9 cellular contexts compared by ENCODE assay signal in genomic region chr2:27308359-27308875, GRCh38. TPM values are rescaled to one million over a fixed set of nuclear protein-coding genes. Genes with fewer than 3 reads are reported as not detected.
DNase-seq lines count a peak whose midpoint lies in the region; ATAC-seq and TF ChIP-seq lines count a peak whose summit lies in the region.
"Had no signal": no experiment of that assay in that cellular context is flagged by ENCODE, and none has a peak within 500 bp of the region (broad histone marks: within the 10 kb centered on the region; RNA-seq: fewer than 3 reads in every experiment).

TSS of gene UCN (minus strand) at chr2:27308445. CDS start at chr2:27307895, 550 bp downstream.

- ATAC-seq in T-helper 17 cell (no peak), PC-3 (no peak), HG03196 (IDR thresholded peaks at IDR 0.05; ENCODE audit: unreplicated experiment) (no peak), GM19395 (IDR thresholded peaks at IDR 0.05; ENCODE audit: unreplicated experiment) (no peak)

- no peaks in the 10 kb centered on the region for H3F3A ChIP-seq in neural cell (ENCODE audit: insufficient read depth, low read length, poor library complexity, severe bottlenecking)
- no peaks in the 10 kb centered on the region for H3F3A ChIP-seq in PC-3 (ENCODE audit: low read length, unreplicated experiment)

- H3K27me3 ChIP-seq in neural cell (ENCODE audit: insufficient read depth, low read depth, low read length) (peaks cover 48% of the 10 kb centered on the region), PC-3 (ENCODE audit: low read length) (no peaks in the 10 kb centered on the region)

- H3K9ac ChIP-seq in ES-I3 (ENCODE audit: low read depth, low read length) (peak within 1 kb of the TSS; percentile 34; the same call in 1 of the 2 replicates), neural cell (ENCODE audit: low read length) (no peak within 1 kb of the TSS), PC-3 (ENCODE audit: low read length) (no peak within 1 kb of the TSS)

- CTCF ChIA-PET in PC-3 (lab: Charles Lee), result no interaction called here

- TF ChIP-seq RAD21 in neural cell (conservative IDR thresholded peaks at IDR 0.05), result no peak

- H3K4me1 Mint-ChIP-seq in T-helper 17 cell, result no peaks in the 10 kb centered on the region

- H4K20me1 ChIP-seq in neural cell (ENCODE audit: insufficient read depth), result no peaks in the 10 kb centered on the region
- no peaks in the 10 kb centered on the region for H4K20me1 ChIP-seq in PC-3 (ENCODE audit: low read length)

- H3K36me3 ChIP-seq in ES-I3 (ENCODE audit: insufficient read depth, low read length) (no peaks in the 10 kb centered on the region), neural cell (ENCODE audit: insufficient read depth, low read length) (no peaks in the 10 kb centered on the region), PC-3 (ENCODE audit: low read depth, low read length) (no peaks in the 10 kb centered on the region)

- H3K79me2 ChIP-seq in neural cell (replicated peaks; ENCODE audit: insufficient read depth, low read length) (no peaks in the 10 kb centered on the region), PC-3 (ENCODE audit: low read length) (no peaks in the 10 kb centered on the region)

- no peak within 1 kb of the TSS for H3K4me2 ChIP-seq in neural cell (ENCODE audit: low read length)
- no peak within 1 kb of the TSS for H3K4me2 ChIP-seq in PC-3 (ENCODE audit: low read length)

- H3K27ac ChIP-seq in neural cell (ENCODE audit: low read length), result no peak within 1 kb of the TSS
- H3K27ac ChIP-seq in PC-3 (ENCODE audit: low read length), result no peak within 1 kb of the TSS

- no peak for TF ChIP-seq CTCF in fibroblast of villous mesenchyme (IDR thresholded peaks at IDR 0.05; ENCODE audit: insufficient read depth, low read depth, low read length)
- TF ChIP-seq CTCF in neural cell (IDR thresholded peaks at IDR 0.05; ENCODE audit: poor library complexity, severe bottlenecking), result no peak
- TF ChIP-seq CTCF in PC-3 (conservative IDR thresholded peaks at IDR 0.05; ENCODE audit: low read depth, low read length), result no peak

- TF ChIP-seq EP300 in neural cell (conservative IDR thresholded peaks at IDR 0.05; ENCODE audit: poor library complexity, severe bottlenecking), result no peak

- DNase-seq in T-helper 17 cell (no peak), fibroblast of villous mesenchyme (ENCODE audit: low read depth) (peak; percentile 32), NCI-H2081 (lab: John Stamatoyannopoulos, UW) (no peak), PC-3 (no peak)
- DNase-seq: NCI-H446 had no signal

- no peaks in the 10 kb centered on the region for H3K9me3 ChIP-seq in ES-I3 (ENCODE audit: control insufficient read depth, insufficient read depth, low read length)
- no peaks in the 10 kb centered on the region for H3K9me3 ChIP-seq in T-helper 17 cell (ENCODE audit: control insufficient read depth, low read length, poor library complexity, severe bottlenecking)
- H3K9me3 ChIP-seq in neural cell (ENCODE audit: low read length), result no peaks in the 10 kb centered on the region
- H3K9me3 ChIP-seq in PC-3 (ENCODE audit: low read length), result no peaks in the 10 kb centered on the region

- peaks cover 7% of the 10 kb centered on the region for H3K36me3 Mint-ChIP-seq in T-helper 17 cell (ENCODE audit: low read depth)

- intact Hi-C loops in PC-3 (cut with micrococcal nuclease), result no loop called here

- H3K4me1 ChIP-seq in ES-I3 (ENCODE audit: insufficient read depth, low read length), result no peaks in the 10 kb centered on the region; the same call in 1 of the 2 replicates
- no peaks in the 10 kb centered on the region for H3K4me1 ChIP-seq in PC-3 (ENCODE audit: insufficient read depth, low read length)

- no peak within 1 kb of the TSS for H3K27ac Mint-ChIP-seq in T-helper 17 cell

- H3K4me3 Mint-ChIP-seq in T-helper 17 cell, result peak within 1 kb of the TSS; percentile 12

- no TSS peak for BruUV-seq in PC-3 (replicated peaks; lab: Mats Ljungman, UMichigan)

- POLR2A ChIA-PET in PC-3 (lab: Charles Lee; ENCODE audit: unreplicated experiment), result no interaction called here

- H2AFZ ChIP-seq in neural cell (ENCODE audit: low read depth, low read length) (no peak within 1 kb of the TSS), PC-3 (ENCODE audit: low read length) (no peak within 1 kb of the TSS)

- H3K4me3 ChIP-seq in fibroblast of villous mesenchyme (ENCODE audit: low read depth, low read length), result no peak within 1 kb of the TSS
- peak within 1 kb of the TSS; percentile 40 for H3K4me3 ChIP-seq in neural cell (ENCODE audit: low read length)
- no peak within 1 kb of the TSS for H3K4me3 ChIP-seq in PC-3 (ENCODE audit: low read length)

- H3K9me2 ChIP-seq in neural cell (ENCODE audit: insufficient read depth, low read length), result no peaks in the 10 kb centered on the region
- H3K9me2 ChIP-seq in PC-3 (replicated peaks; ENCODE audit: low read length), result no peaks in the 10 kb centered on the region

- peaks cover 19% of the 10 kb centered on the region for H3K27me3 Mint-ChIP-seq in T-helper 17 cell

TF ChIP-seq in neural cell, 6 proteins besides CTCF, POLR2A, EP300 and RAD21:
- TF ChIP-seq, protein P1, sequence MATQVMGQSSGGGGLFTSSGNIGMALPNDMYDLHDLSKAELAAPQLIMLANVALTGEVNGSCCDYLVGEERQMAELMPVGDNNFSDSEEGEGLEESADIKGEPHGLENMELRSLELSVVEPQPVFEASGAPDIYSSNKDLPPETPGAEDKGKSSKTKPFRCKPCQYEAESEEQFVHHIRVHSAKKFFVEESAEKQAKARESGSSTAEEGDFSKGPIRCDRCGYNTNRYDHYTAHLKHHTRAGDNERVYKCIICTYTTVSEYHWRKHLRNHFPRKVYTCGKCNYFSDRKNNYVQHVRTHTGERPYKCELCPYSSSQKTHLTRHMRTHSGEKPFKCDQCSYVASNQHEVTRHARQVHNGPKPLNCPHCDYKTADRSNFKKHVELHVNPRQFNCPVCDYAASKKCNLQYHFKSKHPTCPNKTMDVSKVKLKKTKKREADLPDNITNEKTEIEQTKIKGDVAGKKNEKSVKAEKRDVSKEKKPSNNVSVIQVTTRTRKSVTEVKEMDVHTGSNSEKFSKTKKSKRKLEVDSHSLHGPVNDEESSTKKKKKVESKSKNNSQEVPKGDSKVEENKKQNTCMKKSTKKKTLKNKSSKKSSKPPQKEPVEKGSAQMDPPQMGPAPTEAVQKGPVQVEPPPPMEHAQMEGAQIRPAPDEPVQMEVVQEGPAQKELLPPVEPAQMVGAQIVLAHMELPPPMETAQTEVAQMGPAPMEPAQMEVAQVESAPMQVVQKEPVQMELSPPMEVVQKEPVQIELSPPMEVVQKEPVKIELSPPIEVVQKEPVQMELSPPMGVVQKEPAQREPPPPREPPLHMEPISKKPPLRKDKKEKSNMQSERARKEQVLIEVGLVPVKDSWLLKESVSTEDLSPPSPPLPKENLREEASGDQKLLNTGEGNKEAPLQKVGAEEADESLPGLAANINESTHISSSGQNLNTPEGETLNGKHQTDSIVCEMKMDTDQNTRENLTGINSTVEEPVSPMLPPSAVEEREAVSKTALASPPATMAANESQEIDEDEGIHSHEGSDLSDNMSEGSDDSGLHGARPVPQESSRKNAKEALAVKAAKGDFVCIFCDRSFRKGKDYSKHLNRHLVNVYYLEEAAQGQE (IDR thresholded peaks at IDR 0.05; ENCODE audit: borderline replicate concordance), result peak; percentile 23
- TF ChIP-seq TAF1 (IDR thresholded peaks at IDR 0.05; ENCODE audit: low read depth), result no peak
TF ChIP-seq in neural cell: peak in this region for 1.

RNA-seq across cellular contexts. Expression of gene UCN, which starts in this region (rescaled TPM):
- total RNA-seq in T-helper 17 cell (1 to 10 TPM; 1.5 to 1.6 TPM), fibroblast of villous mesenchyme (0.43 and 0.64 TPM in 2 replicates), PC-3 (2014; rRNA removed) (0.52 and 3.6 TPM in 2 replicates)
- 3.1 and 9.0 TPM in 2 replicates for polyA plus RNA-seq in neural cell
- 2.9 and 4.5 TPM in 2 replicates for polyA minus RNA-seq in neural cell

Comparison
In these comparisons a context has a peak if more than half of its experiments do, and no peak if none do; other contexts are left out.
1. Peak in DNase-seq in fibroblast of villous mesenchyme; RNA of the gene not detected or under 1 TPM.